24 cellular contexts compared by ENCODE assay signal in genomic region chr21:37530901-37531351, GRCh38.
DNase-seq lines count a peak whose midpoint lies in the region; ATAC-seq, FAIRE-seq and TF ChIP-seq lines count a peak whose summit lies in the region.
"Had no signal": no experiment of that assay in that cellular context is flagged by ENCODE, and none has a peak within 500 bp of the region (broad histone marks: within the 10 kb centered on the region; RNA-seq: fewer than 3 reads in every experiment).

No MANE protein-coding gene starts in this region.

- H3K4me3 Mint-ChIP-seq in neural progenitor cell: no peak overlapping the region
- H3K4me3 Mint-ChIP-seq: activated T-helper 17 cell treated with anti-CD3 and anti-CD28 coated beads, Interleukin-2, amount 50 U/mL, for 72 hours; natural killer cell treated with Interleukin-12 subunit alpha and Interleukin-12 subunit beta and Interleukin-15 and Interleukin-18, amount 100 ng/mL, for 72 hours had no signal

- H3K4me1 Mint-ChIP-seq in neural progenitor cell: peaks cover 3% of the 10 kb centered on the region
- H3K4me1 Mint-ChIP-seq: activated T-helper 17 cell treated with anti-CD3 and anti-CD28 coated beads, Interleukin-2, amount 50 U/mL, for 72 hours had no signal

- H3K36me3 ChIP-seq in neural progenitor cell: no peaks in the 10 kb centered on the region
- H3K36me3 ChIP-seq: esophagus squamous epithelium had no signal

- no peaks in the 10 kb centered on the region for H3K27me3 ChIP-seq in neural progenitor cell

- ATAC-seq in Right ventricle myocardium superior (ENCODE audit: poor library complexity) (peak; percentile 48), GM21528 (IDR thresholded peaks at IDR 0.05; ENCODE audit: low FRiP score, unreplicated experiment) (no peak), GM19395 (IDR thresholded peaks at IDR 0.05; ENCODE audit: unreplicated experiment) (no peak)
- ATAC-seq: activated T-helper 17 cell treated with anti-CD3 and anti-CD28 coated beads, Interleukin-2, amount 50 U/mL, for 72 hours; HCT116; natural killer cell treated with Interleukin-12 subunit alpha and Interleukin-12 subunit beta and Interleukin-15 and Interleukin-18, amount 100 ng/mL, for 72 hours had no signal

- H4K20me1 ChIP-seq in neural progenitor cell (ENCODE audit: low read depth): no peaks in the 10 kb centered on the region

- H3K27me3 Mint-ChIP-seq in neural progenitor cell (ENCODE audit: insufficient read depth, low read depth): peaks cover 5% of the 10 kb centered on the region

- H3K4me2 ChIP-seq in neural progenitor cell: no peak overlapping the region
- H3K4me2 ChIP-seq: PC-9 had no signal

- H3K9me3 ChIP-seq in neural progenitor cell (ENCODE audit: low read depth): no peaks in the 10 kb centered on the region

- intact Hi-C loops in Right ventricle myocardium superior (cut with DNase I): no loop called here

- peaks cover 5% of the 10 kb centered on the region for H3K9me3 Mint-ChIP-seq in neural progenitor cell
- H3K9me3 Mint-ChIP-seq: activated T-helper 17 cell treated with anti-CD3 and anti-CD28 coated beads, Interleukin-2, amount 50 U/mL, for 72 hours; natural killer cell treated with Interleukin-12 subunit alpha and Interleukin-12 subunit beta and Interleukin-15 and Interleukin-18, amount 100 ng/mL, for 72 hours had no signal

- peak; percentile 56 for FAIRE-seq in D721Med (lab: Jason Lieb, UNC)
- FAIRE-seq: bronchial epithelial cell had no signal

- peak overlapping the region; percentile 3 for H2AFZ ChIP-seq in neural progenitor cell (replicated peaks)
- H2AFZ ChIP-seq: PC-9 had no signal

- no peak for TF ChIP-seq CTCF in D721Med (IDR thresholded peaks at IDR 0.05; ENCODE audit: insufficient read depth, missing control alignments)
- TF ChIP-seq CTCF in neural progenitor cell (IDR thresholded peaks at IDR 0.05): no peak

- H3K4me1 ChIP-seq in neural progenitor cell: peaks cover 18% of the 10 kb centered on the region

- no peak overlapping the region for H3K27ac Mint-ChIP-seq in neural progenitor cell
- H3K27ac Mint-ChIP-seq: activated T-helper 17 cell treated with anti-CD3 and anti-CD28 coated beads, Interleukin-2, amount 50 U/mL, for 72 hours; natural killer cell treated with Interleukin-12 subunit alpha and Interleukin-12 subunit beta and Interleukin-15 and Interleukin-18, amount 100 ng/mL, for 72 hours had no signal

- H3K4me3 ChIP-seq in neural progenitor cell: no peak overlapping the region
- H3K4me3 ChIP-seq: esophagus squamous epithelium, PC-9, SK-N-MC had no signal

- no peak overlapping the region for H3K9ac ChIP-seq in neural progenitor cell

- H3K27ac ChIP-seq in neural progenitor cell: no peak overlapping the region
- H3K27ac ChIP-seq: C4-2B, PC-9, SK-N-MC had no signal

- H3K36me3 Mint-ChIP-seq in neural progenitor cell: no peaks in the 10 kb centered on the region
- H3K36me3 Mint-ChIP-seq: natural killer cell treated with Interleukin-12 subunit alpha and Interleukin-12 subunit beta and Interleukin-15 and Interleukin-18, amount 100 ng/mL, for 72 hours had no signal

- DNase-seq in D721Med (ENCODE audit: insufficient read length, low spot score) (peak; percentile 70), NCI-H82 treated with DMSO at 0.1 percent for 48 hours (lab: John Stamatoyannopoulos, UW; ENCODE audit: unreplicated experiment) (peak; percentile 87), Right ventricle myocardium superior (no peak), neural progenitor cell (ENCODE audit: low spot score) (peak; percentile 13), SHP77 treated with DMSO at 0.1 percent for 48 hours (lab: John Stamatoyannopoulos, UW) (no peak), mucosa of gallbladder (ENCODE audit: low spot score) (no peak)
- DNase-seq: ACHN; activated CD4-positive, alpha-beta T cell treated with anti-CD3 and anti-CD28 coated beads for 1 hour; esophagus squamous epithelium; KG1; NCI-H2107; NCI-H526 treated with DMSO at 0.1 percent for 48 hours; stimulated activated naive CD4-positive, alpha-beta T cell; T-helper 9 cell; trophoblast cell had no signal

- H3F3A ChIP-seq in neural progenitor cell (ENCODE audit: low read depth): no peaks in the 10 kb centered on the region

- no peaks in the 10 kb centered on the region for H3K79me2 ChIP-seq in neural progenitor cell (ENCODE audit: low read depth)

Comparison
In these comparisons a context has a peak if more than half of its experiments do, and no peak if none do; other contexts are left out.
1. DNase-seq: peak in D721Med (single experiment), NCI-H82 treated with DMSO at 0.1 percent for 48 hours (single experiment) and neural progenitor cell (single experiment); none in Right ventricle myocardium superior (single experiment), SHP77 treated with DMSO at 0.1 percent for 48 hours (single experiment) and mucosa of gallbladder (single experiment).